In the genomic region with DNA sequence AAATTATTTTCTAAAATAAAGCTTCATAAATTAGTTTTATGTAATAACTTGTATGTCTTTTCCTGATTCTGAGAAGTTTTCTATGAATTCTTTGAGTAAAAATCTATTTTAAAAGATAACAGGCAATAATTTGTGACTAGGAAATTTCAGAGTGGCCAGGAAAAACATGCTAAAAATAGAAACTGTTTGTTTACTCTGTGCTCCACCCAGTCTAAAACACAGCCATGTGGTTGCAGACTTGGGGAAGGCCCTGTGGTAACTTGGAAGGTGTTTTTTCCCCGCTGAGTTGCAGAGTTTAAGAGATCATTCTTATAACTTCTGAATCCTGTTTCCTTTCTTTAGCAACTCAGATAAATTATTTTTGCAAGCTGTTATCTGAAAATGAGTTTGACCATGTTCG, we compare ENCODE assay signal across 10 cellular contexts. TPM values are rescaled to one million over a fixed set of nuclear protein-coding genes. Genes with fewer than 3 reads are reported as not detected.
DNase-seq lines count a peak whose midpoint lies in the region; ATAC-seq and TF ChIP-seq lines count a peak whose summit lies in the region.
"Had no signal": no experiment of that assay in that cellular context is flagged by ENCODE, and none has a peak within 500 bp of the region (broad histone marks: within the 10 kb centered on the region; RNA-seq: fewer than 3 reads in every experiment).

No MANE protein-coding gene starts in this region.

- no peaks in the 10 kb centered on the region; the same call in 1 of the 2 replicates for H3F3A ChIP-seq in Loucy (ENCODE audit: low read depth)

- peak overlapping the region; percentile 56 for H3K4me2 ChIP-seq in Loucy (ENCODE audit: low read depth, low read length, poor library complexity, severe bottlenecking)

- H2AFZ ChIP-seq in Loucy (ENCODE audit: low read length): no peak overlapping the region

- peaks cover 33% of the 10 kb centered on the region for H3K4me1 ChIP-seq in Loucy (ENCODE audit: insufficient read depth, low read length, poor library complexity, severe bottlenecking)
- peaks cover 89 to 93% of the 10 kb centered on the region in 2 donors for H3K4me1 ChIP-seq in gastrocnemius medialis

- no peaks in the 10 kb centered on the region for H4K20me1 ChIP-seq in Loucy (ENCODE audit: insufficient read depth, low read length, poor library complexity, severe bottlenecking)

- DNase-seq in NCI-H510A treated with DMSO at 0.1 percent for 48 hours (lab: John Stamatoyannopoulos, UW) (peak; percentile 24), NCI-H510A (lab: John Stamatoyannopoulos, UW) (no peak), cerebellar cortex (ENCODE audit: low spot score) (peak; percentile 74), gastrocnemius medialis (peak in 1 of 2 donors; percentile 57)
- DNase-seq in activated CD8-positive, alpha-beta memory T cell treated with anti-CD3 and anti-CD28 coated beads, Interleukin-2, amount 50 U/mL, for 4 hours: no peak
- DNase-seq: glutamatergic neuron had no signal

- intact Hi-C loops in gastrocnemius medialis (cut with DNase I; ENCODE audit: low total_unique reads): loop anchor here (5.0 kb wide), 1 partner anchor 181 kb away; no protein-coding TSS in a partner anchor

- H3K36me3 ChIP-seq in Loucy (ENCODE audit: insufficient read depth, low read length) (no peaks in the 10 kb centered on the region), gastrocnemius medialis (no peaks in the 10 kb centered on the region)

- TF ChIP-seq CTCF in Loucy (conservative IDR thresholded peaks at IDR 0.05; ENCODE audit: low read length): no peak
- TF ChIP-seq CTCF in gastrocnemius medialis (IDR thresholded peaks at IDR 0.05 in 4 of 5, conservative IDR thresholded peaks at IDR 0.05 in 1 of 5): no peak

- TF ChIP-seq POLR2A in gastrocnemius medialis (IDR thresholded peaks at IDR 0.05): no peak

- H3K9me3 ChIP-seq in Loucy (ENCODE audit: insufficient read depth, low read depth, low read length): no peaks in the 10 kb centered on the region
- no peaks in the 10 kb centered on the region for H3K9me3 ChIP-seq in gastrocnemius medialis

- ATAC-seq in gastrocnemius medialis (peak; percentile 90 to 96), GM19397 (IDR thresholded peaks at IDR 0.05; ENCODE audit: unreplicated experiment) (no peak), GM21526 (IDR thresholded peaks at IDR 0.05; ENCODE audit: low FRiP score, unreplicated experiment) (no peak)

- peak overlapping the region; percentile 5 for H3K4me3 ChIP-seq in Loucy (ENCODE audit: low read length, poor library complexity, severe bottlenecking)
- peak overlapping the region in 3 of 4 donors; percentile 5 to 6 (median 5) for H3K4me3 ChIP-seq in gastrocnemius medialis

- H3K27me3 ChIP-seq in Loucy (ENCODE audit: insufficient read depth, low read length, poor library complexity, severe bottlenecking) (no peaks in the 10 kb centered on the region), gastrocnemius medialis (no peaks in the 10 kb centered on the region)

- in situ Hi-C loops in gastrocnemius medialis (cut with MboI; ENCODE audit: low sequenced_read_pairs in 4 of 4): no loop called here

- H3K9ac ChIP-seq in Loucy (ENCODE audit: low read depth, low read length, poor library complexity, severe bottlenecking): no peak overlapping the region

- no peaks in the 10 kb centered on the region for H3K9me2 ChIP-seq in Loucy (replicated peaks; ENCODE audit: low read depth, low read length)

- peak overlapping the region; percentile 76 to 86 (median 84) for H3K27ac ChIP-seq in gastrocnemius medialis
- H3K27ac ChIP-seq: C4-2B had no signal

- peaks cover 42% of the 10 kb centered on the region; the same call in 1 of the 2 replicates for H3K79me2 ChIP-seq in Loucy (ENCODE audit: insufficient read depth, low read length)

RNA-seq across cellular contexts. Expression of a gene that starts 21.9 kb away (rescaled TPM):
- total RNA-seq in gastrocnemius medialis: 10 to 100 TPM; 23.9 to 37.2 (median 32.7) TPM

Comparison
In these comparisons a context has a peak if more than half of its experiments do, and no peak if none do; other contexts are left out.
1. DNase-seq: peak in NCI-H510A treated with DMSO at 0.1 percent for 48 hours (single experiment) and cerebellar cortex (single experiment); none in NCI-H510A (single experiment) and activated CD8-positive, alpha-beta memory T cell treated with anti-CD3 and anti-CD28 coated beads, Interleukin-2, amount 50 U/mL, for 4 hours (single experiment).
2. ATAC-seq: peak in gastrocnemius medialis (2 of 2); none in GM19397 (single experiment) and GM21526 (single experiment).